12 cellular contexts compared by ENCODE assay signal in genomic region chr14:90628825-90629224, GRCh38.
DNase-seq lines count a peak whose midpoint lies in the region; ATAC-seq and TF ChIP-seq lines count a peak whose summit lies in the region.
"Had no signal": no experiment of that assay in that cellular context is flagged by ENCODE, and none has a peak within 500 bp of the region (broad histone marks: within the 10 kb centered on the region; RNA-seq: fewer than 3 reads in every experiment).

No MANE protein-coding gene starts in this region.

- TF ChIP-seq CTCF in RWPE1 (conservative IDR thresholded peaks at IDR 0.05; ENCODE audit: low read depth) (no peak), dorsolateral prefrontal cortex (IDR thresholded peaks at IDR 0.05 in 54 of 56, conservative IDR thresholded peaks at IDR 0.05 in 2 of 56; ENCODE audit: low read depth in 1 of 56, partially characterized antibody in 56 of 56) (no peak), left lung (IDR thresholded peaks at IDR 0.05) (no peak), stomach (IDR thresholded peaks at IDR 0.05) (no peak), foreskin keratinocyte (conservative IDR thresholded peaks at IDR 0.05) (no peak), coronary artery (IDR thresholded peaks at IDR 0.05) (no peak)

- no peak for TF ChIP-seq EP300 in stomach (IDR thresholded peaks at IDR 0.05)

- H3K4me1 ChIP-seq in left lung, result peaks cover 17 to 61% of the 10 kb centered on the region in 2 donors
- peaks cover 0 to 52% (median 31%) of the 10 kb centered on the region in 4 donors for H3K4me1 ChIP-seq in stomach
- peaks cover 12% of the 10 kb centered on the region for H3K4me1 ChIP-seq in foreskin keratinocyte

- H3K4me3 ChIP-seq in dorsolateral prefrontal cortex (no peak overlapping the region), left lung (no peak overlapping the region), stomach (no peak overlapping the region), coronary artery (no peak overlapping the region)

- ATAC-seq in left lung, result no peak
- ATAC-seq in GM21360 (IDR thresholded peaks at IDR 0.05; ENCODE audit: unreplicated experiment), result no peak
- no peak for ATAC-seq in GM18909 (IDR thresholded peaks at IDR 0.05; ENCODE audit: poor library complexity, unreplicated experiment)
- ATAC-seq in foreskin keratinocyte, result no peak

- H3K27ac ChIP-seq in RWPE1 (0 out of 2 replicates have a peak overlapping the region, but pooled peaks have one; percentile 3), dorsolateral prefrontal cortex (peak overlapping the region in 51 of 59 donors; percentile 13 to 86 (median 63)), left lung (peak overlapping the region; percentile 70 to 95), stomach (peak overlapping the region in 3 of 5 donors; percentile 56 to 70 (median 66)), foreskin keratinocyte (no peak overlapping the region), coronary artery (no peak overlapping the region)

- H3K36me3 ChIP-seq in left lung (no peaks in the 10 kb centered on the region), stomach (peaks cover 0 to 8% (median 0%) of the 10 kb centered on the region in 4 donors)

- CTCF ChIA-PET in RWPE1 (lab: Yijun Ruan, JAX), result no interaction called here

- POLR2A ChIA-PET in RWPE1 (lab: Yijun Ruan, JAX; ENCODE audit: low non-redundant PET), result no interaction called here

- DNase-seq in RWPE1 (ENCODE audit: low spot score) (no peak), dorsolateral prefrontal cortex (peak in 2 of 10 donors; percentile 68 to 83), left lung (no peak), stomach (no peak), foreskin keratinocyte (no peak), coronary artery (ENCODE audit: low spot score) (no peak)
- DNase-seq: activated CD4-positive, alpha-beta T cell treated with anti-CD3 and anti-CD28 coated beads, Interleukin-2, amount 50 U/mL, for 4 hours; activated gamma-delta T cell treated with Interleukin-2 at 50 U/mL for 16 hours; NCI-H1092; NCI-H2029 treated with DMSO at 0.1 percent for 48 hours had no signal

- whole genome bisulfite sequencing in stomach, 5 donors, result 76 to 90% (median 84%) methylated on average over 8 of the region's 8 CpGs

- H3K9me3 ChIP-seq in left lung, result no peaks in the 10 kb centered on the region
- H3K9me3 ChIP-seq in stomach, result no peaks in the 10 kb centered on the region

- intact Hi-C loops in dorsolateral prefrontal cortex (cut with DNase I), result no loop called here
- intact Hi-C loops in left lung (cut with DNase I), result no loop called here
- intact Hi-C loops in stomach (cut with DNase I; ENCODE audit: low total_unique reads), result no loop called here

- no peaks in the 10 kb centered on the region for H3K27me3 ChIP-seq in dorsolateral prefrontal cortex
- no peaks in the 10 kb centered on the region for H3K27me3 ChIP-seq in left lung
- no peaks in the 10 kb centered on the region for H3K27me3 ChIP-seq in stomach
- H3K27me3 ChIP-seq in foreskin keratinocyte, result no peaks in the 10 kb centered on the region

- TF ChIP-seq POLR2A in stomach (IDR thresholded peaks at IDR 0.05), result no peak

Comparison
In these comparisons a context has a peak if more than half of its experiments do, and no peak if none do; other contexts are left out.
1. H3K27ac ChIP-seq: peak in RWPE1 (single experiment), dorsolateral prefrontal cortex (51 of 59), left lung (2 of 2) and stomach (3 of 5); none in foreskin keratinocyte (single experiment) and coronary artery (0 of 2).